ENCODE assay signal across 1 cellular context in the genomic region with DNA sequence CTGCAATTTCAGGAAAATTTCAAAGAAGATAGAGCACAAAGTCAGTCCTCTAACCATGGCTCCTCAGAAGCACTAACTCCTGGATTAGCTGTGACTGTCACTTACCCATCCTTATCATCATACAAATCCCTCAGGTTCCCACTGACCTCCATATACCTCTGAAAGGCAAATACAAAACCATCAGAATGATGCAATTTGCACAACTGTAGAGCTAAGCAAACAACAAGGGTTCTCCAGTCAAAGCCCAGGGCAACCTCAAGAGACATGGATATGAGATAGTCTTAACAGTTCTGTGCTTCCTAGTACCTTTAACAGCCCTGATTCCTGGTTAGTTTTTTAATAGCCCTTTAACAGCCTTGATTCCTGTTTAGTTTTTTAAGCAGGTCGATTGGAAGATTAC.
TF ChIP-seq lines count a peak whose summit lies in the region.

No MANE protein-coding gene starts in this region.

TF ChIP-seq in K562, 482 proteins besides CTCF, POLR2A, EP300 and RAD21:
- 0 out of 2 replicates have a peak, but pooled peaks have one; percentile 26 for TF ChIP-seq AFF4 (CRISPR knock-in tag; IDR thresholded peaks at IDR 0.05)
- TF ChIP-seq ATF3 (IDR thresholded peaks at IDR 0.05): peak; percentile 50
- TF ChIP-seq ATF3 (CRISPR knock-in tag; conservative IDR thresholded peaks at IDR 0.05): no peak
- TF ChIP-seq CEBPG (CRISPR knock-in tag; IDR thresholded peaks at IDR 0.05): peak; percentile 65
- peak in 1 of 2 experiments; percentile 69; a peak in 1 of 4 replicates for TF ChIP-seq CEBPG (tag; conservative IDR thresholded peaks at IDR 0.05 in 1 of 2, IDR thresholded peaks at IDR 0.05 in 1 of 2)
- TF ChIP-seq E2F8 (IDR thresholded peaks at IDR 0.05; ENCODE audit: low read depth, partially characterized antibody): no peak
- TF ChIP-seq POLR3G (IDR thresholded peaks at IDR 0.05; ENCODE audit: extremely low read depth, insufficient read length, insufficient replicate concordance): no peak
